Comparison of ENCODE assay signal across 22 cellular contexts in genomic region chr7:120873367-120873766, GRCh38. TPM values are rescaled to one million over a fixed set of nuclear protein-coding genes. Genes with fewer than 3 reads are reported as not detected.
"Had no signal": no experiment of that assay in that cellular context is flagged by ENCODE, and none has a peak within 500 bp of the region (broad histone marks: within the 10 kb centered on the region; RNA-seq: fewer than 3 reads in every experiment).

No MANE protein-coding gene starts in this region.

- H3K9me3 Mint-ChIP-seq: activated naive CD4-positive, alpha-beta T cell treated with anti-CD3 and anti-CD28 coated beads for 36 hours; activated naive CD8-positive, alpha-beta T cell treated with anti-CD3 and anti-CD28 coated beads, Interleukin-2, amount 50 U/mL, for 24 hours; activated T-cell treated with anti-CD3 and anti-CD28 coated beads, Interleukin-2, amount 50 U/mL, for 4 hours; stimulated activated effector memory CD8-positive, alpha-beta T cell treated with anti-CD3 and anti-CD28 coated beads, Interleukin-12 subunit alpha, Interleukin-12 subunit beta, amount 100 ng/mL, for 72 hours had no signal

- H3K4me1 Mint-ChIP-seq: activated naive CD8-positive, alpha-beta T cell treated with anti-CD3 and anti-CD28 coated beads, Interleukin-2, amount 50 U/mL, for 24 hours; stimulated activated effector memory CD8-positive, alpha-beta T cell treated with anti-CD3 and anti-CD28 coated beads, Interleukin-12 subunit alpha, Interleukin-12 subunit beta, amount 100 ng/mL, for 72 hours had no signal

- H3K9me3 ChIP-seq: breast epithelium, right atrium auricular region, testis had no signal

- H3K27ac Mint-ChIP-seq: activated naive CD4-positive, alpha-beta T cell treated with anti-CD3 and anti-CD28 coated beads for 36 hours; activated naive CD8-positive, alpha-beta T cell treated with anti-CD3 and anti-CD28 coated beads, Interleukin-2, amount 50 U/mL, for 24 hours; natural killer cell treated with Interleukin-12 subunit alpha and Interleukin-12 subunit beta and Interleukin-15 and Interleukin-18, amount 100 ng/mL, for 72 hours; stimulated activated effector memory CD8-positive, alpha-beta T cell treated with anti-CD3 and anti-CD28 coated beads, Interleukin-12 subunit alpha, Interleukin-12 subunit beta, amount 100 ng/mL, for 72 hours; T-helper 17 cell; type B pancreatic cell had no signal

- DNase-seq: activated CD4-positive, alpha-beta T cell treated with anti-CD3 and anti-CD28 coated beads, Interleukin-2, amount 50 U/mL, for 1 hour; activated CD4-positive, CD25-positive, alpha-beta regulatory T cell treated with anti-CD3 and anti-CD28 coated beads, Interleukin-2, amount 50 U/mL, for 72 hours; activated CD8-positive, alpha-beta memory T cell treated with anti-CD3 and anti-CD28 coated beads, Interleukin-2, amount 50 U/mL, for 4 hours; activated naive CD4-positive, alpha-beta T cell treated with anti-CD3 and anti-CD28 coated beads for 36 hours; activated naive CD8-positive, alpha-beta T cell treated with anti-CD3 and anti-CD28 coated beads, Interleukin-2, amount 50 U/mL, for 24 hours; activated T-cell treated with anti-CD3 and anti-CD28 coated beads, Interleukin-2, amount 50 U/mL, for 4 hours; anterior cingulate cortex; cortex of kidney; head of caudate nucleus; mesenchymal stem cell; occipital lobe; small intestine; stimulated activated CD4-positive, alpha-beta T cell treated with anti-CD3 and anti-CD28 coated beads, Interleukin-4, amount 100 ng/mL, for 24 hours; T-helper 17 cell; testis had no signal

- ATAC-seq: activated naive CD8-positive, alpha-beta T cell treated with anti-CD3 and anti-CD28 coated beads, Interleukin-2, amount 50 U/mL, for 24 hours; activated T-cell treated with anti-CD3 and anti-CD28 coated beads, Interleukin-2, amount 50 U/mL, for 4 hours; natural killer cell treated with Interleukin-12 subunit alpha and Interleukin-12 subunit beta and Interleukin-15 and Interleukin-18, amount 100 ng/mL, for 72 hours; stimulated activated effector memory CD8-positive, alpha-beta T cell treated with anti-CD3 and anti-CD28 coated beads, Interleukin-12 subunit alpha, Interleukin-12 subunit beta, amount 100 ng/mL, for 72 hours; T-helper 17 cell had no signal

- H3K27ac ChIP-seq: breast epithelium, right atrium auricular region, testis, VCaP had no signal

- H3K36me3 Mint-ChIP-seq: natural killer cell treated with Interleukin-12 subunit alpha and Interleukin-12 subunit beta and Interleukin-15 and Interleukin-18, amount 100 ng/mL, for 72 hours; stimulated activated effector memory CD8-positive, alpha-beta T cell treated with anti-CD3 and anti-CD28 coated beads, Interleukin-12 subunit alpha, Interleukin-12 subunit beta, amount 100 ng/mL, for 72 hours; type B pancreatic cell had no signal

- H3K4me3 Mint-ChIP-seq: activated naive CD4-positive, alpha-beta T cell treated with anti-CD3 and anti-CD28 coated beads for 36 hours; activated naive CD8-positive, alpha-beta T cell treated with anti-CD3 and anti-CD28 coated beads, Interleukin-2, amount 50 U/mL, for 24 hours; activated T-cell treated with anti-CD3 and anti-CD28 coated beads, Interleukin-2, amount 50 U/mL, for 4 hours; natural killer cell treated with Interleukin-12 subunit alpha and Interleukin-12 subunit beta and Interleukin-15 and Interleukin-18, amount 100 ng/mL, for 72 hours; stimulated activated effector memory CD8-positive, alpha-beta T cell treated with anti-CD3 and anti-CD28 coated beads, Interleukin-12 subunit alpha, Interleukin-12 subunit beta, amount 100 ng/mL, for 72 hours; T-helper 17 cell; type B pancreatic cell had no signal

- H3K36me3 ChIP-seq: breast epithelium, right atrium auricular region had no signal

- H3K4me3 ChIP-seq: breast epithelium, right atrium auricular region, testis had no signal

- H3K27me3 ChIP-seq: breast epithelium, right atrium auricular region, testis had no signal

- H3K4me1 ChIP-seq: breast epithelium, right atrium auricular region, testis had no signal

- FAIRE-seq: frontal cortex, small intestine had no signal

- H3K27me3 Mint-ChIP-seq: type B pancreatic cell had no signal

RNA-seq across cellular contexts. Expression of gene TSPAN12, which starts 15.4 kb away (rescaled TPM):
- total RNA-seq: activated naive CD4-positive, alpha-beta T cell treated with anti-CD3 and anti-CD28 coated beads for 36 hours; natural killer cell treated with Interleukin-12 subunit alpha and Interleukin-12 subunit beta and Interleukin-15 and Interleukin-18, amount 100 ng/mL, for 72 hours; T-helper 17 cell had no signal
